ENCODE assay signal across 8 cellular contexts in genomic region chr1:27887215-27888035, GRCh38. TPM values are rescaled to one million over a fixed set of nuclear protein-coding genes. Genes with fewer than 3 reads are reported as not detected.
A peak's percentile ranks its signal among the peaks of the same experiment; 100 is the strongest.
DNase-seq lines count a peak whose midpoint lies in the region; ATAC-seq lines count a peak whose summit lies in the region.
"Had no signal": no experiment of that assay in that cellular context is flagged by ENCODE, and none has a peak within 500 bp of the region (broad histone marks: within the 10 kb centered on the region; RNA-seq: fewer than 3 reads in every experiment).

No MANE protein-coding gene starts in this region.

- peaks cover 88% of the 10 kb centered on the region for H3K4me1 Mint-ChIP-seq in activated naive CD4-positive, alpha-beta T cell treated with anti-CD3 and anti-CD28 coated beads, Interleukin-2, amount 50 U/mL, for 24 hours

- H3K18ac ChIP-seq in neuronal stem cell (ENCODE audit: low read length), result no peak overlapping the region

- H2BK15ac ChIP-seq in neuronal stem cell (ENCODE audit: low read length), result no peak overlapping the region

- no peak overlapping the region for H3K4ac ChIP-seq in neuronal stem cell (ENCODE audit: low read length)

- WGBS in neuronal stem cell (ENCODE audit: extremely low coverage in 2 of 2, insufficient read length in 2 of 2, insufficient replicate concordance in 1 of 2), 2 donors, result no CpG with 5 or more reads among the region's 8 CpGs

- no peak overlapping the region for H2BK5ac ChIP-seq in neuronal stem cell (ENCODE audit: low read length)

- DNase-seq in NOMO-1 (lab: John Stamatoyannopoulos, UW; ENCODE audit: unreplicated experiment in 2 of 2) (peak; percentile 71 to 93), neuronal stem cell (ENCODE audit: low spot score) (no peak), T1000 (lab: John Stamatoyannopoulos, UW) (no peak)
- DNase-seq: NCI-H510A treated with DMSO at 0.1 percent for 48 hours had no signal

- no peaks in the 10 kb centered on the region for H3K4me1 ChIP-seq in neuronal stem cell (ENCODE audit: control insufficient read depth in 2 of 2, insufficient read depth in 1 of 2, low read depth in 1 of 2, low read length in 2 of 2)

- H3K9ac ChIP-seq in neuronal stem cell (ENCODE audit: low read depth, low read length, poor library complexity), result no peak overlapping the region

- no peaks in the 10 kb centered on the region for H3K79me1 ChIP-seq in neuronal stem cell (ENCODE audit: low read depth, low read length)

- H3K36me3 Mint-ChIP-seq in activated naive CD4-positive, alpha-beta T cell treated with anti-CD3 and anti-CD28 coated beads, Interleukin-2, amount 50 U/mL, for 24 hours, result peaks cover 30% of the 10 kb centered on the region

- H4K91ac ChIP-seq in neuronal stem cell (ENCODE audit: low read depth, low read length, poor library complexity), result no peak overlapping the region

- H2BK120ac ChIP-seq in neuronal stem cell (ENCODE audit: low read depth, low read length), result no peak overlapping the region

- ATAC-seq in GM18907 (IDR thresholded peaks at IDR 0.05; ENCODE audit: unreplicated experiment) (peak; percentile 30), HG02678 (IDR thresholded peaks at IDR 0.05; ENCODE audit: unreplicated experiment) (no peak), HG03520 (IDR thresholded peaks at IDR 0.05; ENCODE audit: unreplicated experiment) (no peak)

- peak overlapping the region; percentile 66 for H3K4me3 Mint-ChIP-seq in activated naive CD4-positive, alpha-beta T cell treated with anti-CD3 and anti-CD28 coated beads, Interleukin-2, amount 50 U/mL, for 24 hours

- H3K4me3 ChIP-seq in neuronal stem cell (ENCODE audit: low read length in 2 of 2), result no peak overlapping the region

- no peaks in the 10 kb centered on the region for H3K27me3 Mint-ChIP-seq in activated naive CD4-positive, alpha-beta T cell treated with anti-CD3 and anti-CD28 coated beads, Interleukin-2, amount 50 U/mL, for 24 hours

- H3K9me3 Mint-ChIP-seq in activated naive CD4-positive, alpha-beta T cell treated with anti-CD3 and anti-CD28 coated beads, Interleukin-2, amount 50 U/mL, for 24 hours, result no peaks in the 10 kb centered on the region

- H3K9me3 ChIP-seq in neuronal stem cell (replicated peaks in 1 of 2; ENCODE audit: control insufficient read depth in 2 of 2, insufficient read depth in 1 of 2, low read depth in 1 of 2, low read length in 2 of 2), result no peaks in the 10 kb centered on the region

- no peak overlapping the region for H4K8ac ChIP-seq in neuronal stem cell (ENCODE audit: low read depth, low read length)

- no peak overlapping the region for H2AFZ ChIP-seq in neuronal stem cell (ENCODE audit: low read length)

- peak overlapping the region; percentile 95 for H3K27ac Mint-ChIP-seq in activated naive CD4-positive, alpha-beta T cell treated with anti-CD3 and anti-CD28 coated beads, Interleukin-2, amount 50 U/mL, for 24 hours

- H2AK5ac ChIP-seq in neuronal stem cell (ENCODE audit: low read depth, low read length), result no peak overlapping the region

- H3K27ac ChIP-seq in neuronal stem cell (replicated peaks; ENCODE audit: low read length), result no peak overlapping the region

- H3K27me3 ChIP-seq in neuronal stem cell (ENCODE audit: control insufficient read depth in 3 of 3, insufficient read depth in 3 of 3, low read depth in 1 of 3, low read length in 3 of 3), result no peaks in the 10 kb centered on the region

- H3K23ac ChIP-seq in neuronal stem cell (ENCODE audit: low read depth, low read length, poor library complexity), result peak overlapping the region; percentile 69

- no peak overlapping the region for H2BK12ac ChIP-seq in neuronal stem cell (ENCODE audit: low read length)

- peaks cover 20 to 65% of the 10 kb centered on the region in 2 donors for H3K36me3 ChIP-seq in neuronal stem cell (replicated peaks in 1 of 2; ENCODE audit: control insufficient read depth in 2 of 2, insufficient read depth in 2 of 2, low read length in 2 of 2)

- no peak overlapping the region for H3K4me2 ChIP-seq in neuronal stem cell (ENCODE audit: insufficient read depth, low read length, poor library complexity, severe bottlenecking)

- H3K14ac ChIP-seq in neuronal stem cell (ENCODE audit: low read length), result no peak overlapping the region

RNA-seq across cellular contexts. Expression of gene THEMIS2, which starts 15.1 kb away (rescaled TPM):
- 3.3 TPM for polyA plus RNA-seq in neuronal stem cell (2013, experiment 1 of 2)
- polyA plus RNA-seq in neuronal stem cell (2013, experiment 2 of 2), result 3.7 TPM

RNA-seq across cellular contexts. Expression of gene RPA2, which starts 26.9 kb away (rescaled TPM):
- polyA plus RNA-seq in neuronal stem cell (2013, experiment 1 of 2), result 53.8 TPM
- 52.0 TPM for polyA plus RNA-seq in neuronal stem cell (2013, experiment 2 of 2)

RNA-seq across cellular contexts. Expression of gene SMPDL3B, which starts 47.4 kb away (rescaled TPM):
- polyA plus RNA-seq in neuronal stem cell (2013, experiment 1 of 2), result 1.3 TPM
- polyA plus RNA-seq in neuronal stem cell (2013, experiment 2 of 2), result 1.6 TPM

RNA-seq across cellular contexts. Expression of gene PPP1R8, which starts 56.8 kb away (rescaled TPM):
- 48.8 TPM for polyA plus RNA-seq in neuronal stem cell (2013, experiment 1 of 2)
- 47.3 TPM for polyA plus RNA-seq in neuronal stem cell (2013, experiment 2 of 2)

Comparison
In these comparisons a context has a peak if more than half of its experiments do, and no peak if none do; other contexts are left out.
1. DNase-seq: peak in NOMO-1 (2 of 2); none in neuronal stem cell (single experiment) and T1000 (single experiment).